27 cellular contexts compared by ENCODE assay signal in genomic region chr6:25233226-25233625, GRCh38. TPM values are rescaled to one million over a fixed set of nuclear protein-coding genes. Genes with fewer than 3 reads are reported as not detected.
DNase-seq lines count a peak whose midpoint lies in the region; ATAC-seq and TF ChIP-seq lines count a peak whose summit lies in the region.
"Had no signal": no experiment of that assay in that cellular context is flagged by ENCODE, and none has a peak within 500 bp of the region (broad histone marks: within the 10 kb centered on the region; RNA-seq: fewer than 3 reads in every experiment).

No MANE protein-coding gene starts in this region.

- TF ChIP-seq POLR2A in prostate gland (IDR thresholded peaks at IDR 0.05): no peak

- H3K9me3 ChIP-seq in SK-N-MC (ENCODE audit: low read depth, low read length): no peaks in the 10 kb centered on the region
- no peaks in the 10 kb centered on the region for H3K9me3 ChIP-seq in prostate gland
- H3K9me3 ChIP-seq: BLaER1 treated with 17β-estradiol and CSF1 and Interleukin-3, amounts not matched to agents 10 nM and 100 nM; SJCRH30 had no signal

- no peak overlapping the region for H3K4me3 ChIP-seq in AG10803 (ENCODE audit: low read length)
- H3K4me3 ChIP-seq in SK-N-MC: peak overlapping the region; percentile 66
- H3K4me3 ChIP-seq in dorsolateral prefrontal cortex: peak overlapping the region in 6 of 59 donors; percentile 30 to 53 (median 39)
- H3K4me3 ChIP-seq in foreskin fibroblast (ENCODE audit: low read depth in 1 of 2, low read length in 2 of 2): no peak overlapping the region
- H3K4me3 ChIP-seq in prostate gland: no peak overlapping the region
- H3K4me3 ChIP-seq: BLaER1 treated with 17β-estradiol and CSF1 and Interleukin-3, amounts not matched to agents 10 nM and 100 nM; GM12878; SJCRH30 had no signal

- TF ChIP-seq CTCF in AG10803 (conservative IDR thresholded peaks at IDR 0.05; ENCODE audit: low read length) (no peak), dorsolateral prefrontal cortex (IDR thresholded peaks at IDR 0.05 in 54 of 56, conservative IDR thresholded peaks at IDR 0.05 in 2 of 56; ENCODE audit: low read depth in 1 of 56, partially characterized antibody in 56 of 56) (no peak), foreskin fibroblast (IDR thresholded peaks at IDR 0.05; ENCODE audit: low read depth, low read length) (no peak), prostate gland (IDR thresholded peaks at IDR 0.05) (no peak)

- no peaks in the 10 kb centered on the region for H3K36me3 ChIP-seq in SK-N-MC (ENCODE audit: insufficient read depth, low read length)
- H3K36me3 ChIP-seq in prostate gland: no peaks in the 10 kb centered on the region
- H3K36me3 ChIP-seq: BLaER1 treated with 17β-estradiol and CSF1 and Interleukin-3, amounts not matched to agents 10 nM and 100 nM; SJCRH30 had no signal

- H3K27me3 ChIP-seq in dorsolateral prefrontal cortex (no peaks in the 10 kb centered on the region), prostate gland (replicated peaks; ENCODE audit: insufficient read depth) (no peaks in the 10 kb centered on the region)
- H3K27me3 ChIP-seq: BLaER1 treated with 17β-estradiol and CSF1 and Interleukin-3, amounts not matched to agents 10 nM and 100 nM; SJCRH30 had no signal

- H3K9ac ChIP-seq in SK-N-MC (ENCODE audit: insufficient read length): no peak overlapping the region
- H3K9ac ChIP-seq: BLaER1 treated with 17β-estradiol and CSF1 and Interleukin-3, amounts not matched to agents 10 nM and 100 nM had no signal

- ATAC-seq in left cardiac atrium: no peak
- ATAC-seq: GM12878, PC-3 had no signal

- no peaks in the 10 kb centered on the region for H3K4me1 ChIP-seq in prostate gland (replicated peaks)
- H3K4me1 ChIP-seq: BLaER1 treated with 17β-estradiol and CSF1 and Interleukin-3, amounts not matched to agents 10 nM and 100 nM had no signal

- 97% methylated on average over 1 of the region's 1 CpG for WGBS in prostate gland

- intact Hi-C loops in dorsolateral prefrontal cortex (cut with DNase I): no loop called here
- intact Hi-C loops in left cardiac atrium (cut with DNase I): loop anchor here in 1 of 2 donors (10.0 kb wide), 1 partner anchor 322 kb away; no protein-coding TSS in a partner anchor
- intact Hi-C loops in prostate gland (cut with DNase I): no loop called here

- DNase-seq in AG10803 (ENCODE audit: low read depth) (peak; percentile 62), SK-N-MC (ENCODE audit: low read depth, low spot score) (no peak), dorsolateral prefrontal cortex (no peak), foreskin fibroblast (peak; percentile 46 to 79), left cardiac atrium (no peak), HPDE6-E6E7 (ENCODE audit: extremely low spot score) (no peak), prostate gland (ENCODE audit: low spot score) (no peak)
- DNase-seq in activated naive CD4-positive, alpha-beta T cell treated with anti-CD3 and anti-CD28 coated beads, Interleukin-2, amount 50 U/mL, for 16 hours: no peak
- DNase-seq: 8988T; ACHN; CD4-positive, alpha-beta T cell; DMS53; GDM1; HCEC 1CT; Karpas-422; NCI-H1092 treated with DMSO at 0.1 percent for 48 hours; NCI-H1436; NCI-H187 treated with DMSO at 0.1 percent for 48 hours; NCI-H446; NCI-H524 treated with DMSO at 0.1 percent for 48 hours; NCI-H774; NK-92 treated with Interleukin-12 subunit alpha and Interleukin-12 subunit beta, amount 100 ng/mL, for 24 hours; PC-3; SJCRH30 had no signal

- peak overlapping the region; percentile 85 for H3K27ac ChIP-seq in SK-N-MC
- peak overlapping the region in 36 of 59 donors; percentile 2 to 77 (median 48) for H3K27ac ChIP-seq in dorsolateral prefrontal cortex
- no peak overlapping the region for H3K27ac ChIP-seq in prostate gland
- H3K27ac ChIP-seq: BLaER1 treated with 17β-estradiol and CSF1 and Interleukin-3, amounts not matched to agents 10 nM and 100 nM; HL-60; SJCRH30 had no signal

RNA-seq across cellular contexts. Expression of gene CARMIL1, which starts 45.9 kb away (rescaled TPM):
- total RNA-seq in dorsolateral prefrontal cortex (10 to 100 TPM; 19.0 to 86.8 (median 44.8) TPM), left cardiac atrium (10 to 100 TPM; 10.8 to 11.3 TPM), prostate gland (10 to 100 TPM; 12.9 to 71.7 TPM)

Comparison
In these comparisons a context has a peak if more than half of its experiments do, and no peak if none do; other contexts are left out.
1. DNase-seq: peak in AG10803 (single experiment) and foreskin fibroblast (2 of 2); none in SK-N-MC (single experiment), dorsolateral prefrontal cortex (0 of 10), left cardiac atrium (single experiment), HPDE6-E6E7 (single experiment), prostate gland (single experiment) and activated naive CD4-positive, alpha-beta T cell treated with anti-CD3 and anti-CD28 coated beads, Interleukin-2, amount 50 U/mL, for 16 hours (single experiment).
2. H3K27ac ChIP-seq: peak in SK-N-MC (single experiment) and dorsolateral prefrontal cortex (36 of 59); none in prostate gland (0 of 2).